Comparison of ENCODE assay signal across 24 cellular contexts in the genomic region with DNA sequence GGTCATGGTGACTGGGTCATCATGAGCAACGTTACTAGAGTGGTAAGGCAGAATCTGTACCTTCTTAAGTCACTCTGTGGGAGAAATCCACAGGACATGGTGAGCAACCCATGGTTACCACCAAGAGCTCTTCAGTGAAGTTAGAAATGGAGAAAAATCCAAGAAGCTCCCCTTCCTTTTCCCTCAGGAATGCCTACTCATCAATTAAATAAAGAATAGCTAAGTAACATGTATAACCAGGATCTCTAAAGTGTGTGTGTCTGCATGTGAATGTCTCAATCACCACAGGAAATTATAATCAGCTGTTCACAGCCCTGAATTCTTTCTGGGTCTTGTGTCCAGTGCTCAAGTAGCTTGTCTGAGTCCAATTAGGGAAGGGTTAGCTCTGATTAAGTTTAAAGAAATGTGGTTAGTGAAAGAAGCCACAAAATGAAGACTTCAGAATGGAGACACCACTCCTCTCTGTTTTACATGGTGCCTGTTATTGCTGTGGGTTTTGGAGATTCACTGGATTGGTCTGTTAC.
DNase-seq lines count a peak whose midpoint lies in the region; ATAC-seq and TF ChIP-seq lines count a peak whose summit lies in the region.
"Had no signal": no experiment of that assay in that cellular context is flagged by ENCODE, and none has a peak within 500 bp of the region (broad histone marks: within the 10 kb centered on the region; RNA-seq: fewer than 3 reads in every experiment).

No MANE protein-coding gene starts in this region.

- CTCF ChIA-PET in BJ (lab: Yijun Ruan, JAX), result no interaction called here

- H3K9me3 ChIP-seq in smooth muscle cell (replicated peaks; ENCODE audit: low read depth), result no peaks in the 10 kb centered on the region
- H3K9me3 ChIP-seq: pancreas, SJSA1, stomach, tibial artery, vagina had no signal

- H3K27ac ChIP-seq in smooth muscle cell (ENCODE audit: low read depth), result no peak overlapping the region
- H3K27ac ChIP-seq: pancreas, SJSA1, stomach, tibial artery, vagina had no signal

- H3K36me3 ChIP-seq in BJ (ENCODE audit: control insufficient read depth, insufficient read depth, low read length) (no peaks in the 10 kb centered on the region), smooth muscle cell (ENCODE audit: low read depth) (no peaks in the 10 kb centered on the region)
- H3K36me3 ChIP-seq: pancreas, SJSA1, stomach, tibial artery, vagina had no signal

- POLR2A ChIA-PET in BJ (lab: Charles Lee), result no interaction called here

- H2AFZ ChIP-seq in smooth muscle cell (ENCODE audit: low read depth), result no peak overlapping the region

- no peak overlapping the region for H3K9ac ChIP-seq in smooth muscle cell (ENCODE audit: low read depth)

- H4K20me1 ChIP-seq in smooth muscle cell (ENCODE audit: low read depth), result no peaks in the 10 kb centered on the region

- TF ChIP-seq CTCF in BJ (IDR thresholded peaks at IDR 0.05; ENCODE audit: insufficient read depth, low read depth, low read length) (no peak), fibroblast of mammary gland (conservative IDR thresholded peaks at IDR 0.05; ENCODE audit: control insufficient read depth, insufficient read depth, low read depth, low read length) (no peak), smooth muscle cell (IDR thresholded peaks at IDR 0.05; ENCODE audit: borderline replicate concordance, insufficient read depth, poor library complexity, severe bottlenecking) (no peak)

- H3K79me2 ChIP-seq in smooth muscle cell (ENCODE audit: low read depth), result no peaks in the 10 kb centered on the region

- H3K4me1 ChIP-seq in smooth muscle cell (ENCODE audit: low read depth), result no peaks in the 10 kb centered on the region
- H3K4me1 ChIP-seq: pancreas, SJSA1, stomach, vagina had no signal

- H3K27me3 ChIP-seq in BJ (ENCODE audit: control insufficient read depth, insufficient read depth, low read length) (no peaks in the 10 kb centered on the region), smooth muscle cell (ENCODE audit: low read depth) (peaks cover 52% of the 10 kb centered on the region)
- H3K27me3 ChIP-seq: pancreas, SJSA1, stomach, tibial artery, vagina had no signal

- H3K4me3 ChIP-seq in BJ (ENCODE audit: low read depth, low read length) (no peak overlapping the region), fibroblast of mammary gland (ENCODE audit: control insufficient read depth, low read depth, low read length) (no peak overlapping the region), smooth muscle cell (no peak overlapping the region)
- H3K4me3 ChIP-seq: pancreas, SJSA1, stomach, tibial artery, vagina had no signal

- ATAC-seq in HG02970 (IDR thresholded peaks at IDR 0.05; ENCODE audit: low FRiP score, unreplicated experiment), result no peak
- ATAC-seq: left lobe of liver, pancreas had no signal

- 65% methylated on average over 1 of the region's 1 CpG for WGBS in smooth muscle cell (ENCODE audit: low lambda C conversion rate)

- DNase-seq in BJ (ENCODE audit: low read depth), result peak; percentile 8
- DNase-seq in LHCN-M2 (ENCODE audit: low read depth), result peak; percentile 17
- DNase-seq in fibroblast of mammary gland (ENCODE audit: low read depth), result peak; percentile 12
- no peak for DNase-seq in smooth muscle cell (lab: John Stamatoyannopoulos, UW; ENCODE audit: unreplicated experiment)
- DNase-seq in CD1c-positive myeloid dendritic cell (ENCODE audit: extremely low spot score), result no peak
- no peak for DNase-seq in activated CD4-positive, alpha-beta T cell treated with anti-CD3 and anti-CD28 coated beads, Interleukin-2, amount 50 U/mL, for 48 hours
- DNase-seq: activated CD4-positive, alpha-beta T cell treated with anti-CD3 and anti-CD28 coated beads, Interleukin-2, amount 10 ng/mL, durations not matched to agents 24 days and 14 days; amygdala; CD4-positive, alpha-beta T cell; H9; NCI-H1436 treated with DMSO at 0.1 percent for 48 hours; NCI-H2081 treated with DMSO at 0.1 percent for 48 hours; NCI-H748 treated with DMSO at 0.1 percent for 48 hours; pancreas; right cardiac atrium; stimulated activated CD4-positive, alpha-beta T cell treated with anti-CD3 and anti-CD28 coated beads, Interleukin-12 subunit alpha, Interleukin-12 subunit beta, amount 100 ng/mL, for 4 hours; stimulated activated CD4-positive, alpha-beta T cell treated with anti-CD3 and anti-CD28 coated beads, Interleukin-2, amount 100 ng/mL, for 48 hours; stomach; T-helper 9 cell; tibial artery had no signal

- H3F3A ChIP-seq in smooth muscle cell (ENCODE audit: low read depth), result no peaks in the 10 kb centered on the region

- peak overlapping the region; percentile 49 for H3K4me2 ChIP-seq in smooth muscle cell

Comparison
In these comparisons a context has a peak if more than half of its experiments do, and no peak if none do; other contexts are left out.
1. DNase-seq: peak in BJ (single experiment), LHCN-M2 (single experiment) and fibroblast of mammary gland (single experiment); none in smooth muscle cell (single experiment), CD1c-positive myeloid dendritic cell (single experiment) and activated CD4-positive, alpha-beta T cell treated with anti-CD3 and anti-CD28 coated beads, Interleukin-2, amount 50 U/mL, for 48 hours (0 of 2).